Comparison of ENCODE assay signal across 15 cellular contexts in the genomic region with DNA sequence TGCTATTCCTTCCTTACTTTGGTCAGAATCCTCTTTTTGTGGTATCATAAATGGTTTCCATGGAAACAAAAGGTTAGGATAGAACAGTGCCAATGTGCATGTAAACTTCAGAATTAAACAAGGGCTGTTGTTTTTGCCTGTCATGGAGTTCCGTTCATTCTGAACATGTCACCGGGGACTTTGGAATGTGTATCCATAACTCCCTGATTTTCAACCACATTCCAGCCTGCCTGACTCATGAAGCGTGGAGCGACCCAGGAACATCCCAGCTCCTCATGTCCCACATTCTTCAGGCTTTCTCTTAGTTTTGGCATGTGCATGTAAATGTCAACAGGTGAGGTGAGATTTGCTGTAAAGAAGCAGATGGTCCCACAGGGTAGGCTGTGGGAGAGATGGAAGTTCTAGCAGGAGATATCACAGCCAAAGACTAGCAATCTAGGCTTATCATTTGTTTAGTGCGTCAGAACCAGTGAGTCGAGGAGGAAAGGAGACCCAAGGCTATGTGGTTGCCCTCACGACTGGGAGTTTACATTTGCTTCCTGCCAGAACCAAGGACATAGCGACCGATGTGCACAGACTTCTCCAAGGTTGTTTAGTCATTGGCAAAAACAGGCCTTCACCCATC. TPM values are rescaled to one million over a fixed set of nuclear protein-coding genes. Genes with fewer than 3 reads are reported as not detected.
DNase-seq lines count a peak whose midpoint lies in the region; ATAC-seq, FAIRE-seq and TF ChIP-seq lines count a peak whose summit lies in the region.
"Had no signal": no experiment of that assay in that cellular context is flagged by ENCODE, and none has a peak within 500 bp of the region (broad histone marks: within the 10 kb centered on the region; RNA-seq: fewer than 3 reads in every experiment).

No MANE protein-coding gene starts in this region.

- FAIRE-seq in bronchial epithelial cell (lab: Jason Lieb, UNC) = peak; percentile 88
- FAIRE-seq: GM19239, pancreas had no signal

- H3K4me3 ChIP-seq in BJ (ENCODE audit: low read depth, low read length) (no peak overlapping the region), bronchial epithelial cell (ENCODE audit: low read depth, low read length) (no peak overlapping the region)
- H3K4me3 ChIP-seq: pancreas had no signal

- POLR2A ChIA-PET in BJ (lab: Charles Lee) = no interaction called here

- H3K27me3 ChIP-seq in BJ (ENCODE audit: control insufficient read depth, insufficient read depth, low read length) (no peaks in the 10 kb centered on the region), bronchial epithelial cell (ENCODE audit: control insufficient read depth, insufficient read depth, low read length) (no peaks in the 10 kb centered on the region)
- H3K27me3 ChIP-seq: pancreas had no signal

- TF ChIP-seq CTCF in BJ (IDR thresholded peaks at IDR 0.05; ENCODE audit: insufficient read depth, low read depth, low read length) (no peak), bronchial epithelial cell (IDR thresholded peaks at IDR 0.05; ENCODE audit: insufficient read depth, low read length, severe bottlenecking) (no peak)

- ATAC-seq in HG03521 (IDR thresholded peaks at IDR 0.05; ENCODE audit: unreplicated experiment) = no peak
- ATAC-seq in GM18858 (IDR thresholded peaks at IDR 0.05; ENCODE audit: unreplicated experiment) = no peak
- no peak for ATAC-seq in GM19351 (IDR thresholded peaks at IDR 0.05; ENCODE audit: unreplicated experiment)
- ATAC-seq: pancreas had no signal

- H3K36me3 ChIP-seq in BJ (ENCODE audit: control insufficient read depth, insufficient read depth, low read length) (no peaks in the 10 kb centered on the region), bronchial epithelial cell (ENCODE audit: control insufficient read depth, insufficient read depth, low read length) (no peaks in the 10 kb centered on the region)
- H3K36me3 ChIP-seq: pancreas had no signal

- DNase-seq in BJ (ENCODE audit: low read depth) (peak; percentile 70), LHCN-M2 (ENCODE audit: low read depth) (peak; percentile 87), bronchial epithelial cell (ENCODE audit: low read depth) (peak; percentile 37), kidney tubule cell (ENCODE audit: low spot score) (peak; percentile 93), SHP77 treated with DMSO at 0.1 percent for 48 hours (lab: John Stamatoyannopoulos, UW) (no peak)
- DNase-seq: activated CD4-positive, alpha-beta T cell treated with anti-CD3 and anti-CD28 coated beads, Interleukin-2, amount 50 U/mL, for 48 hours; activated naive CD8-positive, alpha-beta T cell treated with anti-CD3 and anti-CD28 coated beads for 36 hours; CD4-positive, alpha-beta memory T cell; NCI-H1092; NCI-H526; pancreas had no signal

- CTCF ChIA-PET in BJ (lab: Yijun Ruan, JAX) = interaction anchor here (1.7 to 3.9 kb wide), 2 partner anchors 23 to 346 kb away, joined by 5 to 17 read pairs; a partner anchor contains a TSS

RNA-seq across cellular contexts. Expression of a gene that starts 23.0 kb away (rescaled TPM):
- 29.8 and 36.0 TPM in 2 replicates for polyA plus RNA-seq in BJ (2011; rRNA removed)
- 15.8 and 20.7 TPM in 2 replicates for polyA minus RNA-seq in BJ (2011; rRNA and poly(A)+ RNA removed)
- 35.8 and 41.5 TPM in 2 replicates for total RNA-seq in LHCN-M2 (2014; rRNA removed)
- 33.6 TPM for polyA plus RNA-seq in LHCN-M2 (2012)
- total RNA-seq in bronchial epithelial cell = 17.9 and 31.1 TPM in 2 replicates
